In genomic region chrX:103175944-103176753, GRCh38 we compare ENCODE assay signal across 8 cellular contexts. TPM values are rescaled to one million over a fixed set of nuclear protein-coding genes. Genes with fewer than 3 reads are reported as not detected.
DNase-seq lines count a peak whose midpoint lies in the region; ATAC-seq, FAIRE-seq and TF ChIP-seq lines count a peak whose summit lies in the region.

No MANE protein-coding gene starts in this region.

- ATAC-seq in HG03432 (IDR thresholded peaks at IDR 0.05; ENCODE audit: unreplicated experiment) = peak; percentile 69
- peak; percentile 62 for ATAC-seq in omental fat pad (ENCODE audit: low FRiP score)

- DNase-seq in A172 (ENCODE audit: low spot score) (peak; percentile 1), OCI-M1 (lab: John Stamatoyannopoulos, UW) (peak; percentile 77), fibroblast of pulmonary artery (ENCODE audit: low read depth) (peak; percentile 62), omental fat pad (ENCODE audit: low spot score) (peak; percentile 75), urothelium cell line (ENCODE audit: low spot score) (peak; percentile 43)
- peak; percentile 11 to 12 for DNase-seq in activated T-helper 1 cell treated with anti-CD3 and anti-CD28 coated beads, Interleukin-2, amount 50 U/mL, for 16 hours (ENCODE audit: low read depth in 1 of 2, low spot score in 1 of 2)

- TF ChIP-seq CTCF in GM12873 (IDR thresholded peaks at IDR 0.05; ENCODE audit: insufficient read depth, low read depth, low read length, missing control alignments) = peak; percentile 81
- peak; percentile 77 for TF ChIP-seq CTCF in fibroblast of pulmonary artery (IDR thresholded peaks at IDR 0.05; ENCODE audit: low read length, missing control alignments)
- no peak for TF ChIP-seq CTCF in omental fat pad (IDR thresholded peaks at IDR 0.05)

- FAIRE-seq in urothelium cell line (lab: Jason Lieb, UNC) = no peak

- H3K4me3 ChIP-seq in fibroblast of pulmonary artery (replicated peaks; ENCODE audit: low read depth, low read length) = peak overlapping the region; percentile 31

RNA-seq across cellular contexts. Expression of gene BEX4, which starts 38.8 kb away (rescaled TPM):
- total RNA-seq in A172 (2014; rRNA removed; shearing (Covaris generic)) = 1.2 TPM in 1 of 2 replicates, not detected in the other
- 10 to 100 TPM; 20.5 to 33.6 (median 29.4) TPM for total RNA-seq in omental fat pad

Comparison
In these comparisons a context has a peak if more than half of its experiments do, and no peak if none do; other contexts are left out.
1. Peak in every context shown above with its lines: DNase-seq, ATAC-seq and H3K4me3 ChIP-seq.
2. DNase-seq: peak in every context shown above with its lines; median percentile 77 in OCI-M1; 75 in omental fat pad; 62 in fibroblast of pulmonary artery; 43 in urothelium cell line; 12 in activated T-helper 1 cell treated with anti-CD3 and anti-CD28 coated beads, Interleukin-2, amount 50 U/mL, for 16 hours; 1 in A172.
3. CTCF ChIP-seq: peak in GM12873 (single experiment) and fibroblast of pulmonary artery (single experiment); none in omental fat pad (0 of 3).